Comparison of ENCODE assay signal across 10 cellular contexts in genomic region chr3:99846472-99846871, GRCh38. TPM values are rescaled to one million over a fixed set of nuclear protein-coding genes. Genes with fewer than 3 reads are reported as not detected.
DNase-seq lines count a peak whose midpoint lies in the region; ATAC-seq and TF ChIP-seq lines count a peak whose summit lies in the region.
"Had no signal": no experiment of that assay in that cellular context is flagged by ENCODE, and none has a peak within 500 bp of the region (broad histone marks: within the 10 kb centered on the region; RNA-seq: fewer than 3 reads in every experiment).

No MANE protein-coding gene starts in this region.

- no peak overlapping the region for H3K9ac ChIP-seq in endocrine pancreas (ENCODE audit: control insufficient read depth, insufficient read depth, low read length)
- H3K9ac ChIP-seq: BLaER1 had no signal

- H3K36me3 ChIP-seq in endocrine pancreas (ENCODE audit: control insufficient read depth, insufficient read depth, low read length) (no peaks in the 10 kb centered on the region), mesodermal cell (ENCODE audit: control insufficient read depth, insufficient read depth, low read length) (peaks cover 34% of the 10 kb centered on the region)
- H3K36me3 ChIP-seq: BLaER1 had no signal

- WGBS in mesodermal cell (ENCODE audit: insufficient coverage in 2 of 2), 2 experiments: 94% methylated on average over 3 of the region's 3 CpGs; no CpG with 5 or more reads in 1 of the 2 experiments

- no peaks in the 10 kb centered on the region for H3K9me3 Mint-ChIP-seq in activated naive CD4-positive, alpha-beta T cell treated with anti-CD3 and anti-CD28 coated beads, Interleukin-2, amount 50 U/mL, for 72 hours
- H3K9me3 Mint-ChIP-seq: natural killer cell treated with Interleukin-12 subunit alpha and Interleukin-12 subunit beta and Interleukin-15 and Interleukin-18, amount 100 ng/mL, for 72 hours had no signal

- DNase-seq in AG09309 (ENCODE audit: low read depth) (peak; percentile 24), NCI-H2081 (lab: John Stamatoyannopoulos, UW) (peak; percentile 49 to 77), NCI-H128 (lab: John Stamatoyannopoulos, UW; ENCODE audit: unreplicated experiment) (no peak), SW 1271 (lab: John Stamatoyannopoulos, UW) (no peak)
- no peak for DNase-seq in activated naive CD4-positive, alpha-beta T cell treated with anti-CD3 and anti-CD28 coated beads, Interleukin-2, amount 50 U/mL, for 72 hours (ENCODE audit: low spot score in 2 of 2)

- H3K27ac Mint-ChIP-seq in activated naive CD4-positive, alpha-beta T cell treated with anti-CD3 and anti-CD28 coated beads, Interleukin-2, amount 50 U/mL, for 72 hours: no peak overlapping the region
- H3K27ac Mint-ChIP-seq: natural killer cell treated with Interleukin-12 subunit alpha and Interleukin-12 subunit beta and Interleukin-15 and Interleukin-18, amount 100 ng/mL, for 72 hours had no signal

- H3K27ac ChIP-seq in mesodermal cell (ENCODE audit: low read depth, low read length, severe bottlenecking): peak overlapping the region; percentile 77
- H3K27ac ChIP-seq: BLaER1 had no signal

- no peak for ATAC-seq in GM21381 (IDR thresholded peaks at IDR 0.05; ENCODE audit: unreplicated experiment)
- ATAC-seq in activated naive CD4-positive, alpha-beta T cell treated with anti-CD3 and anti-CD28 coated beads, Interleukin-2, amount 50 U/mL, for 72 hours: no peak
- ATAC-seq: natural killer cell treated with Interleukin-12 subunit alpha and Interleukin-12 subunit beta and Interleukin-15 and Interleukin-18, amount 100 ng/mL, for 72 hours had no signal

- no peak for TF ChIP-seq CTCF in AG09309 (IDR thresholded peaks at IDR 0.05; ENCODE audit: control insufficient read depth, insufficient read depth, low read depth, low read length, missing control alignments)

- H3K4me1 ChIP-seq in endocrine pancreas (ENCODE audit: control insufficient read depth, insufficient read depth, low read length): no peaks in the 10 kb centered on the region
- H3K4me1 ChIP-seq in mesodermal cell (ENCODE audit: control insufficient read depth, insufficient read depth, low read length, poor library complexity, severe bottlenecking): peaks cover 16% of the 10 kb centered on the region

- H3K9me3 ChIP-seq in endocrine pancreas (ENCODE audit: control insufficient read depth, low read length) (no peaks in the 10 kb centered on the region), mesodermal cell (ENCODE audit: control insufficient read depth, low read length) (no peaks in the 10 kb centered on the region)
- H3K9me3 ChIP-seq: BLaER1 had no signal

- H3K4me3 ChIP-seq in AG09309 (ENCODE audit: control insufficient read depth, low read depth, low read length) (no peak overlapping the region), endocrine pancreas (ENCODE audit: control insufficient read depth, insufficient read depth, low read length) (peak overlapping the region; percentile 20), mesodermal cell (ENCODE audit: extremely low read depth, insufficient read depth, low read length, poor library complexity, severe bottlenecking) (no peak overlapping the region)
- H3K4me3 ChIP-seq: BLaER1 had no signal

- H3K27me3 ChIP-seq in endocrine pancreas (ENCODE audit: control insufficient read depth, insufficient read depth, low read length): no peaks in the 10 kb centered on the region
- H3K27me3 ChIP-seq: BLaER1 had no signal

- no peaks in the 10 kb centered on the region for H3K36me3 Mint-ChIP-seq in activated naive CD4-positive, alpha-beta T cell treated with anti-CD3 and anti-CD28 coated beads, Interleukin-2, amount 50 U/mL, for 72 hours
- H3K36me3 Mint-ChIP-seq: natural killer cell treated with Interleukin-12 subunit alpha and Interleukin-12 subunit beta and Interleukin-15 and Interleukin-18, amount 100 ng/mL, for 72 hours had no signal

RNA-seq across cellular contexts. Expression of gene CMSS1, which starts 28.8 kb away (rescaled TPM):
- polyA plus RNA-seq in mesodermal cell (2013, experiment 1 of 2): 52.0 TPM
- polyA plus RNA-seq in mesodermal cell (2013, experiment 2 of 2): 47.8 TPM
- total RNA-seq in activated naive CD4-positive, alpha-beta T cell treated with anti-CD3 and anti-CD28 coated beads, Interleukin-2, amount 50 U/mL, for 72 hours: 10 to 100 TPM; 35.8 to 74.3 TPM

Comparison
In these comparisons a context has a peak if more than half of its experiments do, and no peak if none do; other contexts are left out.
1. DNase-seq: peak in AG09309 (single experiment) and NCI-H2081 (2 of 2); none in NCI-H128 (single experiment), activated naive CD4-positive, alpha-beta T cell treated with anti-CD3 and anti-CD28 coated beads, Interleukin-2, amount 50 U/mL, for 72 hours (0 of 2) and SW 1271 (0 of 2).